In the genomic region with DNA sequence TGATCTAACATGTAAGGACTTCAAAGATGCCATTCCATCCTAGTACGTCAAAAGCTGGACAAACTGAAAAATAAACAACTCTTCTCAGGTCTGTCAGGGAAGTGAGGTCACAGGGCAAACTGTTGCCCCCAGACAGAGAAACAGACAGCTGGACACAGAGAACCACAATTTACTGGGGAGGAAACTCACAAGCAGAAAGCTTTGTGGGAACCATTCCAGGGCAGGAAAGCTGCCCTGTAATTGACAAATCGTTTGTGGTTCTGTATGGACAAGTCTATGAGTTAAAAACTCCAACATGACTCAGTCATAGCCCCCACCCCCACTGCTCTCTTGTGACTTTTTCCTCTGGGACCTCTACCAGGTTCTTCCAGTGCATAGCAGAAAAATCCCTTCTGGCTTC, we compare ENCODE assay signal across 13 cellular contexts. TPM values are rescaled to one million over a fixed set of nuclear protein-coding genes. Genes with fewer than 3 reads are reported as not detected.
A peak's percentile ranks its signal among the peaks of the same experiment; 100 is the strongest.
DNase-seq lines count a peak whose midpoint lies in the region; ATAC-seq and TF ChIP-seq lines count a peak whose summit lies in the region.
"Had no signal": no experiment of that assay in that cellular context is flagged by ENCODE, and none has a peak within 500 bp of the region (broad histone marks: within the 10 kb centered on the region; RNA-seq: fewer than 3 reads in every experiment).

No MANE protein-coding gene starts in this region.

- H3K9me3 Mint-ChIP-seq in CD8-positive, alpha-beta memory T cell, result no peaks in the 10 kb centered on the region

- H3K36me3 Mint-ChIP-seq in CD8-positive, alpha-beta memory T cell, result no peaks in the 10 kb centered on the region

- H3K4me1 ChIP-seq in mesodermal cell (ENCODE audit: control insufficient read depth, insufficient read depth, low read length, poor library complexity, severe bottlenecking), result peaks cover 8% of the 10 kb centered on the region
- no peaks in the 10 kb centered on the region for H3K4me1 ChIP-seq in CD8-positive, alpha-beta memory T cell (ENCODE audit: insufficient read depth, low read length)
- no peaks in the 10 kb centered on the region for H3K4me1 ChIP-seq in gastrocnemius medialis

- CTCF ChIA-PET in BJ (lab: Yijun Ruan, JAX), result interaction anchor here (1.0 to 3.6 kb wide), 8 partner anchors 10 to 139 kb away, joined by 3 to 29 read pairs (median 8); a partner anchor contains a TSS
- CTCF ChIA-PET in CD8-positive, alpha-beta memory T cell (lab: Charles Lee), result interaction anchor here (1.2 to 1.4 kb wide), 3 partner anchors 9 to 53 kb away, joined by 3 to 5 read pairs (median 3); no protein-coding TSS in a partner anchor

- peak; percentile 39 for DNase-seq in BJ (ENCODE audit: low read depth)
- DNase-seq in M059J (ENCODE audit: low read depth), result peak; percentile 88
- DNase-seq in dermis blood vessel endothelial cell, result peak; percentile 77
- no peak for DNase-seq in CD8-positive, alpha-beta memory T cell
- DNase-seq in posterior cingulate gyrus, result no peak
- no peak for DNase-seq in gastrocnemius medialis
- DNase-seq: activated T-cell treated with anti-CD3 and anti-CD28 coated beads, Interleukin-2, amount 50 U/mL, for 48 hours; central memory CD4-positive, alpha-beta T cell; heart right ventricle; NCI-H1694; PC-9 had no signal

- H3K4me3 ChIP-seq in BJ (ENCODE audit: low read depth, low read length), result no peak overlapping the region
- H3K4me3 ChIP-seq in mesodermal cell (ENCODE audit: extremely low read depth, insufficient read depth, low read length, poor library complexity, severe bottlenecking), result no peak overlapping the region
- H3K4me3 ChIP-seq in CD8-positive, alpha-beta memory T cell (ENCODE audit: low read length), result no peak overlapping the region
- H3K4me3 ChIP-seq in gastrocnemius medialis, result no peak overlapping the region
- H3K4me3 ChIP-seq: heart right ventricle, PC-9 had no signal

- no peak overlapping the region for H3K4me3 Mint-ChIP-seq in CD8-positive, alpha-beta memory T cell

- H3K27me3 Mint-ChIP-seq in CD8-positive, alpha-beta memory T cell, result peaks cover 5 to 18% of the 10 kb centered on the region in 2 donors

- intact Hi-C loops in posterior cingulate gyrus (cut with DNase I) (no loop called here), gastrocnemius medialis (cut with DNase I; ENCODE audit: low total_unique reads) (no loop called here)

- H3K9me3 ChIP-seq in mesodermal cell (ENCODE audit: control insufficient read depth, low read length) (peaks cover 11% of the 10 kb centered on the region), gastrocnemius medialis (no peaks in the 10 kb centered on the region)
- no peaks in the 10 kb centered on the region for H3K9me3 ChIP-seq in CD8-positive, alpha-beta memory T cell (ENCODE audit: low read length)
- H3K9me3 ChIP-seq: heart right ventricle had no signal

- no peak for TF ChIP-seq CTCF in BJ (IDR thresholded peaks at IDR 0.05; ENCODE audit: insufficient read depth, low read depth, low read length)
- TF ChIP-seq CTCF in gastrocnemius medialis (IDR thresholded peaks at IDR 0.05 in 4 of 5, conservative IDR thresholded peaks at IDR 0.05 in 1 of 5), result no peak

- in situ Hi-C loops in gastrocnemius medialis (cut with MboI; ENCODE audit: low sequenced_read_pairs in 4 of 4), result loop anchor here in 1 of 4 donors (10.0 kb wide), 1 partner anchor 93 kb away; no protein-coding TSS in a partner anchor

- H3K27ac ChIP-seq in mesodermal cell (ENCODE audit: low read depth, low read length, severe bottlenecking) (peak overlapping the region; percentile 59), gastrocnemius medialis (no peak overlapping the region)
- no peak overlapping the region for H3K27ac ChIP-seq in CD8-positive, alpha-beta memory T cell (ENCODE audit: low read depth, low read length)
- H3K27ac ChIP-seq: PC-9 had no signal

- H3K36me3 ChIP-seq in BJ (ENCODE audit: control insufficient read depth, insufficient read depth, low read length) (no peaks in the 10 kb centered on the region), mesodermal cell (ENCODE audit: control insufficient read depth, insufficient read depth, low read length) (no peaks in the 10 kb centered on the region), gastrocnemius medialis (no peaks in the 10 kb centered on the region)
- no peaks in the 10 kb centered on the region for H3K36me3 ChIP-seq in CD8-positive, alpha-beta memory T cell (ENCODE audit: insufficient read depth, low read length)
- H3K36me3 ChIP-seq: heart right ventricle had no signal

- 82 to 83% methylated on average over 2 of the region's 2 CpGs for WGBS in mesodermal cell (ENCODE audit: insufficient coverage in 2 of 2), 2 experiments

- H3K27ac Mint-ChIP-seq in CD8-positive, alpha-beta memory T cell, result no peak overlapping the region

- H3K4me1 Mint-ChIP-seq in CD8-positive, alpha-beta memory T cell, result no peaks in the 10 kb centered on the region

- TF ChIP-seq POLR2A in gastrocnemius medialis (IDR thresholded peaks at IDR 0.05), result no peak

- POLR2A ChIA-PET in BJ (lab: Charles Lee), result interaction anchor here (0.6 kb wide), 2 partner anchors 8 to 36 kb away, joined by 3 read pairs; no protein-coding TSS in a partner anchor
- POLR2A ChIA-PET in CD8-positive, alpha-beta memory T cell (lab: Charles Lee), result no interaction called here

- H3K27me3 ChIP-seq in BJ (ENCODE audit: control insufficient read depth, insufficient read depth, low read length), result no peaks in the 10 kb centered on the region
- no peaks in the 10 kb centered on the region for H3K27me3 ChIP-seq in CD8-positive, alpha-beta memory T cell (ENCODE audit: insufficient read depth, low read length, poor library complexity, severe bottlenecking)
- no peaks in the 10 kb centered on the region for H3K27me3 ChIP-seq in gastrocnemius medialis
- H3K27me3 ChIP-seq: heart right ventricle had no signal

- ATAC-seq in GM19455 (IDR thresholded peaks at IDR 0.05; ENCODE audit: unreplicated experiment) (no peak), gastrocnemius medialis (no peak)
- ATAC-seq: heart right ventricle had no signal

RNA-seq across cellular contexts. Expression of a gene that starts 28.4 kb away (rescaled TPM):
- 10.8 and 15.9 TPM in 2 replicates for polyA plus RNA-seq in BJ (2011; rRNA removed)
- 2.2 and 4.1 TPM in 2 replicates for polyA minus RNA-seq in BJ (2011; rRNA and poly(A)+ RNA removed)
- total RNA-seq in M059J (2014; rRNA removed; shearing (Covaris generic)), result 16.5 and 17.7 TPM in 2 replicates
- total RNA-seq in dermis blood vessel endothelial cell (9.7 and 14.0 TPM in 2 replicates), gastrocnemius medialis (10 to 100 TPM in 3 of 4 donors, 1 to 10 TPM in 1; 10.0 to 20.2 (median 13.1) TPM)
- polyA plus RNA-seq in mesodermal cell (2013, experiment 1 of 2), result 22.4 TPM
- polyA plus RNA-seq in mesodermal cell (2013, experiment 2 of 2), result 24.0 TPM
- total RNA-seq in CD8-positive, alpha-beta memory T cell, result 10 to 100 TPM; 12.3 to 13.5 TPM
- 21.8 TPM for polyA plus RNA-seq in CD8-positive, alpha-beta memory T cell

RNA-seq across cellular contexts. Expression of a gene that starts 28.8 kb away (rescaled TPM):
- 7.1 and 14.1 TPM in 2 replicates for polyA plus RNA-seq in BJ (2011; rRNA removed)
- 2.8 and 5.1 TPM in 2 replicates for polyA minus RNA-seq in BJ (2011; rRNA and poly(A)+ RNA removed)
- 14.1 and 20.7 TPM in 2 replicates for total RNA-seq in M059J (2014; rRNA removed; shearing (Covaris generic))
- total RNA-seq in dermis blood vessel endothelial cell (17.4 and 18.9 TPM in 2 replicates), gastrocnemius medialis (10 to 100 TPM; 27.8 to 49.1 (median 32.8) TPM)
- polyA plus RNA-seq in mesodermal cell (2013, experiment 1 of 2), result 24.4 TPM
- 34.0 TPM for polyA plus RNA-seq in mesodermal cell (2013, experiment 2 of 2)
- 10 to 100 TPM; 57.8 to 65.4 TPM for total RNA-seq in CD8-positive, alpha-beta memory T cell
- polyA plus RNA-seq in CD8-positive, alpha-beta memory T cell, result 30.6 TPM

RNA-seq across cellular contexts. Expression of a gene that starts 33.2 kb away (rescaled TPM):
- 99.7 and 118 TPM in 2 replicates for polyA plus RNA-seq in BJ (2011; rRNA removed)
- 44.5 and 64.6 TPM in 2 replicates for polyA minus RNA-seq in BJ (2011; rRNA and poly(A)+ RNA removed)
- 87.0 and 87.7 TPM in 2 replicates for total RNA-seq in M059J (2014; rRNA removed; shearing (Covaris generic))
- total RNA-seq in dermis blood vessel endothelial cell (46.5 and 61.1 TPM in 2 replicates), gastrocnemius medialis (10 to 100 TPM; 24.2 to 43.5 (median 41.2) TPM)
- 71.1 TPM for polyA plus RNA-seq in mesodermal cell (2013, experiment 1 of 2)
- polyA plus RNA-seq in mesodermal cell (2013, experiment 2 of 2), result 58.7 TPM
- 10 to 100 TPM; 76.3 to 77.2 TPM for total RNA-seq in CD8-positive, alpha-beta memory T cell
- polyA plus RNA-seq in CD8-positive, alpha-beta memory T cell, result 69.2 TPM

Comparison
In these comparisons a context has a peak if more than half of its experiments do, and no peak if none do; other contexts are left out.
1. DNase-seq: peak in BJ (single experiment), M059J (single experiment) and dermis blood vessel endothelial cell (single experiment); none in CD8-positive, alpha-beta memory T cell (0 of 5), posterior cingulate gyrus (0 of 10) and gastrocnemius medialis (0 of 2).